Comparison of ENCODE assay signal across 18 cellular contexts in genomic region chr3:176992565-176992964, GRCh38.
A peak's percentile ranks its signal among the peaks of the same experiment; 100 is the strongest.
DNase-seq lines count a peak whose midpoint lies in the region; ATAC-seq and TF ChIP-seq lines count a peak whose summit lies in the region.
"Had no signal": no experiment of that assay in that cellular context is flagged by ENCODE, and none has a peak within 500 bp of the region (broad histone marks: within the 10 kb centered on the region; RNA-seq: fewer than 3 reads in every experiment).

No MANE protein-coding gene starts in this region.

- peaks cover 9% of the 10 kb centered on the region for H3K36me3 Mint-ChIP-seq in brain

- H3K27me3 Mint-ChIP-seq in brain = no peaks in the 10 kb centered on the region

- TF ChIP-seq CTCF in brain (conservative IDR thresholded peaks at IDR 0.05) = no peak

- ATAC-seq in HG03354 (IDR thresholded peaks at IDR 0.05; ENCODE audit: poor library complexity, severe bottlenecking, unreplicated experiment) = no peak
- ATAC-seq: HCT116, K562, SK-N-SH treated with all-trans-retinoic acid at 6 μM for 48 hours had no signal

- no peak overlapping the region for H3K4me3 Mint-ChIP-seq in brain

- peak overlapping the region in 3 of 5 experiments; percentile 5 to 79 (median 55) for H3K27ac Mint-ChIP-seq in brain

- DNase-seq in Caki2 (ENCODE audit: low read depth) (peak; percentile 79), NCI-H2107 (lab: John Stamatoyannopoulos, UW) (peak; percentile 60), iPS-NIHi11 (ENCODE audit: low spot score) (peak; percentile 58), C1 segment of cervical spinal cord (lab: John Stamatoyannopoulos, UW) (no peak)
- no peak for DNase-seq in activated effector memory CD4-positive, alpha-beta T cell treated with Interleukin-2 at 50 U/mL for 16 hours
- no peak for DNase-seq in activated T-cell treated with anti-CD3 and anti-CD28 coated beads, Interleukin-2, amount 50 U/mL, for 48 hours
- DNase-seq: AML-193; GF-D8; GOT3; NCI-H1105; NCI-H1694 treated with DMSO at 0.1 percent for 48 hours; NK-92 treated with Interleukin-12 subunit alpha and Interleukin-12 subunit beta, amount 100 ng/mL, for 24 hours; SHP77 treated with DMSO at 0.1 percent for 48 hours had no signal

- in situ Hi-C loops in Caki2 (cut with HindIII; ENCODE audit: low pct_unique_long_range_greater_than_20kb, low sequenced_read_pairs) = no loop called here

- peaks cover 6 to 16% (median 8%) of the 10 kb centered on the region in 5 experiments for H3K9me3 Mint-ChIP-seq in brain

- H3K4me1 Mint-ChIP-seq in brain = peaks cover 7% of the 10 kb centered on the region

Comparison
In these comparisons a context has a peak if more than half of its experiments do, and no peak if none do; other contexts are left out.
1. DNase-seq: peak in Caki2 (single experiment), NCI-H2107 (single experiment) and iPS-NIHi11 (single experiment); none in activated effector memory CD4-positive, alpha-beta T cell treated with Interleukin-2 at 50 U/mL for 16 hours (single experiment), C1 segment of cervical spinal cord (0 of 14) and activated T-cell treated with anti-CD3 and anti-CD28 coated beads, Interleukin-2, amount 50 U/mL, for 48 hours (0 of 2).